ENCODE assay signal across 1 cellular context in the genomic region with DNA sequence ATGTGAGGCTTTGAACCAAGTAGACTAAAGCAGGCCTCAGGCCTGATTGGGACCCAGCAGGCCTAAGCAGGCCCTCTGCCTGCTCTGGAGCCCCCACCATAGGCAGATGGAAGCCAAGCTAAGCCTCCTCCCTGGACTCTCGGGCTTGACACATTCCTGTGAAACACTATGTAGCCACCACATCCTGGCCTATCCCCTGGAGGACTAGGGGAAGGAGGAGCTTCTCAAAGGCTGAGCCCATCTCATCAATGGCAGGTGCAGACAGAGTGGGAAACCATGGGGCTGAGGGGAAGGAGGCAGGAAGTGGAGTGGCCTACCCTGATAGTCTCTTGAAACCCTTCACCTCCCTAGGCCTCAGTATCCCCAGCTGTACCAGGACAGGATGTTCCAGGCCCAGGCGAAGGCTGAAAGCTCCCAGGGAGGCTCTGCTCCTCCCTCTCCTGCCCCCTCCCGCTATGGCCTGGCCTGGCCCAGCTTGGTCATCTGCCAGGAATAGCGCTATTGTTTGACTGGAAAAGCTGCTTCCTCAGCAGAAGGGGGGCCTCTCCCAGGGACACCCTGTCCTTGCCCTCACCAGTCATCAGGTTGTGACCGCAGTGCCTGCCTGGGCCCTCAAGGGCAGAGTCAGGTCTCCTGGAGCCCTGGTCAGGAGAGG.
TF ChIP-seq lines count a peak whose summit lies in the region.

No MANE protein-coding gene starts in this region.

TF ChIP-seq in Ishikawa, 13 proteins besides CTCF, POLR2A, EP300 and RAD21 (continued from another document):
- no peak for TF ChIP-seq EGR1 (IDR thresholded peaks at IDR 0.05)
- TF ChIP-seq TCF12 (IDR thresholded peaks at IDR 0.05; ENCODE audit: low read depth), result peak; percentile 75
- TF ChIP-seq CREB1 (IDR thresholded peaks at IDR 0.05; ENCODE audit: low read depth), result no peak
